Comparison of ENCODE assay signal across 9 cellular contexts in the genomic region with DNA sequence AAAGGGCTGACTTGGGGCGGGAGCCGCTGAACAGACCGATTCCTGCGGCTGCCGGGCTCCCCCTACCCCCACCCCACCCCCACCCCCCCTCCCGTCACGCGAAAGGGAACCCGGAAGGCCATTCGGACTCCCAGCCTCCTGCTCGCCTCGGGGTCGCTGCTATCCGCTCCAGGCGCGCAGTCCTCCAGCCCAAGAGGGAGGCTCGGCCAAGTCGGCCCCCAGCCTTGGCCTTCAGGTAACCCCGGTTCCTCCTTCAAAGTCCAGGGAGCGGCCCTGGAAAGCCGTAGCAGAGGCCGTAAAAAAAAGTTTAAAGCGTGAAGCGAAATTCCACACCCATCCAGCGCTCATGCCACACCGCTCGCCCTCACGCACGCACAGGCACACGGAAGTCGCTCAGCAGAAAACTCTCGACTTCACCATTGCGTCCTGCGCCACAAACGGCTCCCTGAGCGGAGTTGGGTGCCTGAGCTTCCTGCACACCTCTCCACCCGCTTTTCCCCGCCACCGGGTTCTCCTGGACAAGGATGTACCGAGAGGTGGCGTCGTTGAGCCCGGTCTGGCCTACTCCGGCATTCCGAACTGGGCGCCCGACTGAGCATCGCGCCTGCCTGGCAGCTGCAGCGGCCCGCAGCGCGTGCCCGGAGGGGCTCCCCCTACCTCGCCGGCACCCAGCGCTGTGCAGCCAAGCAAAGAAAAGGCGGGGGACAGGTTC. TPM values are rescaled to one million over a fixed set of nuclear protein-coding genes. Genes with fewer than 3 reads are reported as not detected.
DNase-seq lines count a peak whose midpoint lies in the region; ATAC-seq lines count a peak whose summit lies in the region.
"Had no signal": no experiment of that assay in that cellular context is flagged by ENCODE, and none has a peak within 500 bp of the region (broad histone marks: within the 10 kb centered on the region; RNA-seq: fewer than 3 reads in every experiment).

No MANE protein-coding gene starts in this region.

- H3K36me3 Mint-ChIP-seq in activated CD4-positive, alpha-beta memory T cell treated with anti-CD3 and anti-CD28 coated beads for 36 hours = no peaks in the 10 kb centered on the region
- H3K36me3 Mint-ChIP-seq in activated CD4-positive, alpha-beta memory T cell treated with anti-CD3 and anti-CD28 coated beads, Interleukin-2, amount 10 ng/mL, durations not matched to agents 7 days and 5 days (ENCODE audit: low read depth) = no peaks in the 10 kb centered on the region

- no peak overlapping the region for H3K27ac Mint-ChIP-seq in activated CD4-positive, alpha-beta memory T cell treated with anti-CD3 and anti-CD28 coated beads for 36 hours
- H3K27ac Mint-ChIP-seq in activated CD4-positive, alpha-beta memory T cell treated with anti-CD3 and anti-CD28 coated beads, Interleukin-2, amount 10 ng/mL, durations not matched to agents 7 days and 5 days = no peak overlapping the region
- H3K27ac Mint-ChIP-seq in stimulated activated naive CD8-positive, alpha-beta T cell treated with anti-CD3 and anti-CD28 coated beads, Interleukin-15, amount 100 ng/mL, for 72 hours = no peak overlapping the region

- CTCF ChIA-PET in activated CD4-positive, alpha-beta memory T cell treated with anti-CD3 and anti-CD28 coated beads for 36 hours (lab: Charles Lee) = no interaction called here
- CTCF ChIA-PET in activated CD4-positive, alpha-beta memory T cell treated with anti-CD3 and anti-CD28 coated beads, Interleukin-2, amount 10 ng/mL, durations not matched to agents 7 days and 5 days (lab: Charles Lee) = no interaction called here

- H3K4me1 Mint-ChIP-seq in activated CD4-positive, alpha-beta memory T cell treated with anti-CD3 and anti-CD28 coated beads for 36 hours (ENCODE audit: low read depth) = no peaks in the 10 kb centered on the region
- peaks cover 3% of the 10 kb centered on the region for H3K4me1 Mint-ChIP-seq in activated CD4-positive, alpha-beta memory T cell treated with anti-CD3 and anti-CD28 coated beads, Interleukin-2, amount 10 ng/mL, durations not matched to agents 7 days and 5 days
- H3K4me1 Mint-ChIP-seq in stimulated activated naive CD8-positive, alpha-beta T cell treated with anti-CD3 and anti-CD28 coated beads, Interleukin-15, amount 100 ng/mL, for 72 hours = peaks cover 12% of the 10 kb centered on the region

- H3K4me3 ChIP-seq in iPS-18c (ENCODE audit: insufficient read depth, low read depth, low read length) = peak overlapping the region; percentile 69

- intact Hi-C loops in activated CD4-positive, alpha-beta memory T cell treated with anti-CD3 and anti-CD28 coated beads for 36 hours (cut with micrococcal nuclease) = no loop called here

- H3K27me3 Mint-ChIP-seq in activated CD4-positive, alpha-beta memory T cell treated with anti-CD3 and anti-CD28 coated beads for 36 hours = peaks cover 48% of the 10 kb centered on the region
- peaks cover 65% of the 10 kb centered on the region for H3K27me3 Mint-ChIP-seq in activated CD4-positive, alpha-beta memory T cell treated with anti-CD3 and anti-CD28 coated beads, Interleukin-2, amount 10 ng/mL, durations not matched to agents 7 days and 5 days
- H3K27me3 Mint-ChIP-seq in stimulated activated naive CD8-positive, alpha-beta T cell treated with anti-CD3 and anti-CD28 coated beads, Interleukin-15, amount 100 ng/mL, for 72 hours = peaks cover 93% of the 10 kb centered on the region

- POLR2A ChIA-PET in activated CD4-positive, alpha-beta memory T cell treated with anti-CD3 and anti-CD28 coated beads for 36 hours (lab: Charles Lee) = no interaction called here
- POLR2A ChIA-PET in activated CD4-positive, alpha-beta memory T cell treated with anti-CD3 and anti-CD28 coated beads, Interleukin-2, amount 10 ng/mL, durations not matched to agents 7 days and 5 days (lab: Charles Lee) = no interaction called here

- no peaks in the 10 kb centered on the region for H3K9me3 Mint-ChIP-seq in activated CD4-positive, alpha-beta memory T cell treated with anti-CD3 and anti-CD28 coated beads for 36 hours
- H3K9me3 Mint-ChIP-seq in activated CD4-positive, alpha-beta memory T cell treated with anti-CD3 and anti-CD28 coated beads, Interleukin-2, amount 10 ng/mL, durations not matched to agents 7 days and 5 days = no peaks in the 10 kb centered on the region
- H3K9me3 Mint-ChIP-seq in stimulated activated naive CD8-positive, alpha-beta T cell treated with anti-CD3 and anti-CD28 coated beads, Interleukin-15, amount 100 ng/mL, for 72 hours = no peaks in the 10 kb centered on the region

- peak; percentile 52 for DNase-seq in activated CD4-positive, alpha-beta memory T cell treated with anti-CD3 and anti-CD28 coated beads for 36 hours
- no peak for DNase-seq in activated CD4-positive, alpha-beta memory T cell treated with anti-CD3 and anti-CD28 coated beads, Interleukin-2, amount 10 ng/mL, durations not matched to agents 7 days and 5 days
- DNase-seq in amygdala (lab: John Stamatoyannopoulos, UW) (peak in 49 of 56 donors; percentile 12 to 79 (median 53)), mucosa of gallbladder (ENCODE audit: low spot score) (no peak)
- DNase-seq in stimulated activated naive CD8-positive, alpha-beta T cell treated with anti-CD3 and anti-CD28 coated beads, Interleukin-15, amount 100 ng/mL, for 72 hours = peak in 1 of 2 donors; percentile 28

- no peaks in the 10 kb centered on the region for H3K9me3 ChIP-seq in iPS-18c (ENCODE audit: control insufficient read depth, insufficient read depth, low read length)

- H3K4me3 Mint-ChIP-seq in activated CD4-positive, alpha-beta memory T cell treated with anti-CD3 and anti-CD28 coated beads for 36 hours = no peak overlapping the region
- H3K4me3 Mint-ChIP-seq in activated CD4-positive, alpha-beta memory T cell treated with anti-CD3 and anti-CD28 coated beads, Interleukin-2, amount 10 ng/mL, durations not matched to agents 7 days and 5 days = no peak overlapping the region
- H3K4me3 Mint-ChIP-seq in stimulated activated naive CD8-positive, alpha-beta T cell treated with anti-CD3 and anti-CD28 coated beads, Interleukin-15, amount 100 ng/mL, for 72 hours = peak overlapping the region in 1 of 2 donors; percentile 43

- peak; percentile 19 for ATAC-seq in stimulated activated naive CD8-positive, alpha-beta T cell treated with anti-CD3 and anti-CD28 coated beads, Interleukin-15, amount 100 ng/mL, for 72 hours
- ATAC-seq in GM21423 (IDR thresholded peaks at IDR 0.05; ENCODE audit: unreplicated experiment) (no peak), HG02852 (IDR thresholded peaks at IDR 0.05; ENCODE audit: unreplicated experiment) (no peak)

RNA-seq across cellular contexts. Expression of gene SORCS3, which starts 1.4 kb away (rescaled TPM):
- not detected for total RNA-seq in activated CD4-positive, alpha-beta memory T cell treated with anti-CD3 and anti-CD28 coated beads for 36 hours
- not detected for total RNA-seq in activated CD4-positive, alpha-beta memory T cell treated with anti-CD3 and anti-CD28 coated beads, Interleukin-2, amount 10 ng/mL, durations not matched to agents 7 days and 5 days
- total RNA-seq in mucosa of gallbladder = 0.17 TPM
- total RNA-seq: Daoy had no signal

Comparison
In these comparisons a context has a peak if more than half of its experiments do, and no peak if none do; other contexts are left out.
1. DNase-seq: peak in activated CD4-positive, alpha-beta memory T cell treated with anti-CD3 and anti-CD28 coated beads for 36 hours (single experiment) and amygdala (49 of 56); none in activated CD4-positive, alpha-beta memory T cell treated with anti-CD3 and anti-CD28 coated beads, Interleukin-2, amount 10 ng/mL, durations not matched to agents 7 days and 5 days (single experiment) and mucosa of gallbladder (single experiment).